6 cellular contexts compared by ENCODE assay signal in genomic region chr1:155967410-155968400, GRCh38. TPM values are rescaled to one million over a fixed set of nuclear protein-coding genes. Genes with fewer than 3 reads are reported as not detected.
A peak's percentile ranks its signal among the peaks of the same experiment; 100 is the strongest.
DNase-seq lines count a peak whose midpoint lies in the region; ATAC-seq and TF ChIP-seq lines count a peak whose summit lies in the region.

No MANE protein-coding gene starts in this region.

- H3K4me1 ChIP-seq in HUES6 (ENCODE audit: control insufficient read depth, insufficient read depth, low read length), result peaks cover 56% of the 10 kb centered on the region

- DNase-seq in brain microvascular endothelial cell, result no peak
- DNase-seq in naive thymus-derived CD8-positive, alpha-beta T cell, result peak in 6 of 10 donors; percentile 36 to 71 (median 48)
- no peak for DNase-seq in GM03348 (ENCODE audit: low spot score)

- H3K4me3 ChIP-seq in HUES6 (ENCODE audit: low read depth, low read length) (0 out of 2 replicates have a peak overlapping the region, but pooled peaks have one; percentile 3), brain microvascular endothelial cell (ENCODE audit: low read depth, low read length) (no peak overlapping the region)

- POLR2A ChIA-PET in naive thymus-derived CD8-positive, alpha-beta T cell (lab: Charles Lee), result interaction anchor here (0.5 to 31.8 kb wide), 11 partner anchors 5 to 717 kb away, joined by 3 to 612 read pairs (median 7); partner anchors contain the start of genes ARHGEF2 and KHDC4

- peak overlapping the region; percentile 89 to 96 (median 93) for H3K27ac Mint-ChIP-seq in naive thymus-derived CD8-positive, alpha-beta T cell

- no peak for TF ChIP-seq CTCF in brain microvascular endothelial cell (IDR thresholded peaks at IDR 0.05; ENCODE audit: low read depth, low read length, missing control alignments)

- H3K36me3 Mint-ChIP-seq in naive thymus-derived CD8-positive, alpha-beta T cell, result peaks cover 0 to 79% (median 2%) of the 10 kb centered on the region in 3 donors

- peak; percentile 48 to 65 for ATAC-seq in naive thymus-derived CD8-positive, alpha-beta T cell
- ATAC-seq in GM18868 (IDR thresholded peaks at IDR 0.05; ENCODE audit: unreplicated experiment) (no peak), HG03095 (IDR thresholded peaks at IDR 0.05; ENCODE audit: unreplicated experiment) (no peak)

- no peaks in the 10 kb centered on the region for H3K9me3 Mint-ChIP-seq in naive thymus-derived CD8-positive, alpha-beta T cell

- H3K36me3 ChIP-seq in HUES6 (ENCODE audit: control insufficient read depth, insufficient read depth, low read length), result peaks cover 58% of the 10 kb centered on the region
- H3K36me3 ChIP-seq in brain microvascular endothelial cell (replicated peaks), result peaks cover 65% of the 10 kb centered on the region

- in situ Hi-C loops in brain microvascular endothelial cell (cut with HindIII; ENCODE audit: low pct_ligation_motif_present, low sequenced_read_pairs), result no loop called here

- no peaks in the 10 kb centered on the region for H3K27me3 Mint-ChIP-seq in naive thymus-derived CD8-positive, alpha-beta T cell

- H3K9me3 ChIP-seq in HUES6 (ENCODE audit: control insufficient read depth, insufficient read depth, low read depth, low read length), result no peaks in the 10 kb centered on the region

- H3K9ac ChIP-seq in HUES6 (ENCODE audit: low read length), result peak overlapping the region; percentile 26

- H3K27ac ChIP-seq in HUES6 (ENCODE audit: low read depth, low read length) (0 out of 2 replicates have a peak overlapping the region, but pooled peaks have one; percentile 2), brain microvascular endothelial cell (peak overlapping the region; percentile 25)

- H3K27me3 ChIP-seq in HUES6 (ENCODE audit: control insufficient read depth, insufficient read depth, low read length) (no peaks in the 10 kb centered on the region), brain microvascular endothelial cell (replicated peaks) (no peaks in the 10 kb centered on the region)

- H3K4me3 Mint-ChIP-seq in naive thymus-derived CD8-positive, alpha-beta T cell, result peak overlapping the region; percentile 73 to 89 (median 83)

- peaks cover 56 to 78% (median 75%) of the 10 kb centered on the region in 4 donors for H3K4me1 Mint-ChIP-seq in naive thymus-derived CD8-positive, alpha-beta T cell

RNA-seq across cellular contexts. Expression of gene ARHGEF2, which starts 10.6 kb away (rescaled TPM):
- 100 to 1,000 TPM; 204 to 210 TPM for total RNA-seq in naive thymus-derived CD8-positive, alpha-beta T cell
- polyA plus RNA-seq in naive thymus-derived CD8-positive, alpha-beta T cell, result 10 to 100 TPM; 13.8 to 22.0 (median 15.8) TPM

RNA-seq across cellular contexts. Expression of gene RXFP4, which starts 26.3 kb away (rescaled TPM):
- total RNA-seq in naive thymus-derived CD8-positive, alpha-beta T cell, result not detected
- under 1 TPM in 1 of 3 donors, not detected in 2; 0.46 TPM for polyA plus RNA-seq in naive thymus-derived CD8-positive, alpha-beta T cell

RNA-seq across cellular contexts. Expression of gene KHDC4, which starts 33.5 kb away (rescaled TPM):
- 100 to 1,000 TPM; 109 to 110 TPM for total RNA-seq in naive thymus-derived CD8-positive, alpha-beta T cell
- 1 to 10 TPM; 5.0 to 7.2 (median 6.5) TPM for polyA plus RNA-seq in naive thymus-derived CD8-positive, alpha-beta T cell

RNA-seq across cellular contexts. Expression of gene SSR2, which starts 53.0 kb away (rescaled TPM):
- total RNA-seq in naive thymus-derived CD8-positive, alpha-beta T cell, result 100 to 1,000 TPM; 199 to 218 TPM
- polyA plus RNA-seq in naive thymus-derived CD8-positive, alpha-beta T cell, result 100 to 1,000 TPM; 345 to 396 (median 347) TPM

RNA-seq across cellular contexts. Expression of gene RIT1, which starts 56.6 kb away (rescaled TPM):
- 10 to 100 TPM; 39.2 to 42.5 TPM for total RNA-seq in naive thymus-derived CD8-positive, alpha-beta T cell
- 10 to 100 TPM; 16.4 to 18.0 (median 17.0) TPM for polyA plus RNA-seq in naive thymus-derived CD8-positive, alpha-beta T cell

Comparison
In these comparisons a context has a peak if more than half of its experiments do, and no peak if none do; other contexts are left out.
1. DNase-seq: peak in naive thymus-derived CD8-positive, alpha-beta T cell (6 of 10); none in brain microvascular endothelial cell (single experiment) and GM03348 (single experiment).
2. ATAC-seq: peak in naive thymus-derived CD8-positive, alpha-beta T cell (2 of 2); none in GM18868 (single experiment) and HG03095 (single experiment).